8 cellular contexts compared by ENCODE assay signal in genomic region chr13:49936085-49936942, GRCh38. TPM values are rescaled to one million over a fixed set of nuclear protein-coding genes. Genes with fewer than 3 reads are reported as not detected.
DNase-seq lines count a peak whose midpoint lies in the region; ATAC-seq and TF ChIP-seq lines count a peak whose summit lies in the region.

Gene SPRYD7, minus strand, starts transcription at chr13:49936340. Its CDS starts 105 bp downstream, at chr13:49936235.

- no peaks in the 10 kb centered on the region for H3K79me2 ChIP-seq in neural cell (replicated peaks; ENCODE audit: insufficient read depth, low read length)

- peak within 1 kb of the TSS; percentile 82 for H2AFZ ChIP-seq in neural cell (ENCODE audit: low read depth, low read length)

- H4K20me1 ChIP-seq in neural cell (ENCODE audit: insufficient read depth), result no peaks in the 10 kb centered on the region

- peak; percentile 85 for TF ChIP-seq CTCF in foreskin fibroblast (IDR thresholded peaks at IDR 0.05; ENCODE audit: low read depth, low read length)
- TF ChIP-seq CTCF in neural cell (IDR thresholded peaks at IDR 0.05; ENCODE audit: poor library complexity, severe bottlenecking), result peak; percentile 95

- H3K9me2 ChIP-seq in neural cell (ENCODE audit: insufficient read depth, low read length), result no peaks in the 10 kb centered on the region

- H3K4me2 ChIP-seq in neural cell (ENCODE audit: low read length), result peak within 1 kb of the TSS; percentile 69

- H3K4me1 Mint-ChIP-seq in stimulated activated naive CD8-positive, alpha-beta T cell treated with anti-CD3 and anti-CD28 coated beads, Interleukin-15, amount 100 ng/mL, for 72 hours, result peaks cover 29% of the 10 kb centered on the region

- H3K27me3 ChIP-seq in MG63 (no peaks in the 10 kb centered on the region), neural cell (ENCODE audit: insufficient read depth, low read depth, low read length) (no peaks in the 10 kb centered on the region)

- H3K9me3 Mint-ChIP-seq in stimulated activated naive CD8-positive, alpha-beta T cell treated with anti-CD3 and anti-CD28 coated beads, Interleukin-15, amount 100 ng/mL, for 72 hours, result no peaks in the 10 kb centered on the region

- H3K27ac ChIP-seq in neural cell (ENCODE audit: low read length), result peak within 1 kb of the TSS; percentile 69

- peak; percentile 98 for ATAC-seq in stimulated activated naive CD8-positive, alpha-beta T cell treated with anti-CD3 and anti-CD28 coated beads, Interleukin-15, amount 100 ng/mL, for 72 hours

- DNase-seq in GM03348 (ENCODE audit: low spot score) (peak; percentile 99), HCEC 1CT (peak; percentile 98), MG63 (peak; percentile 97), SHP77 (lab: John Stamatoyannopoulos, UW) (peak; percentile 91 to 92), activated gamma-delta T cell (lab: John Stamatoyannopoulos, UW) (peak; percentile 87), foreskin fibroblast (peak; percentile 97 to 99)
- DNase-seq in stimulated activated naive CD8-positive, alpha-beta T cell treated with anti-CD3 and anti-CD28 coated beads, Interleukin-15, amount 100 ng/mL, for 72 hours, result peak; percentile 98 to 99

- H3K9me3 ChIP-seq in MG63 (no peaks in the 10 kb centered on the region), neural cell (ENCODE audit: low read length) (no peaks in the 10 kb centered on the region)

- TF ChIP-seq RAD21 in neural cell (conservative IDR thresholded peaks at IDR 0.05), result peak; percentile 45

- H3K36me3 ChIP-seq in MG63 (peaks cover 9% of the 10 kb centered on the region), neural cell (ENCODE audit: insufficient read depth, low read length) (no peaks in the 10 kb centered on the region)

- no peaks in the 10 kb centered on the region for H3K27me3 Mint-ChIP-seq in stimulated activated naive CD8-positive, alpha-beta T cell treated with anti-CD3 and anti-CD28 coated beads, Interleukin-15, amount 100 ng/mL, for 72 hours

- peak within 1 kb of the TSS; percentile 75 for H3K9ac ChIP-seq in neural cell (ENCODE audit: low read length)

- H3K27ac Mint-ChIP-seq in stimulated activated naive CD8-positive, alpha-beta T cell treated with anti-CD3 and anti-CD28 coated beads, Interleukin-15, amount 100 ng/mL, for 72 hours, result peak within 1 kb of the TSS; percentile 89 to 94

- peak within 1 kb of the TSS; percentile 88 to 90 for H3K4me3 Mint-ChIP-seq in stimulated activated naive CD8-positive, alpha-beta T cell treated with anti-CD3 and anti-CD28 coated beads, Interleukin-15, amount 100 ng/mL, for 72 hours

- no peaks in the 10 kb centered on the region for H3F3A ChIP-seq in neural cell (ENCODE audit: insufficient read depth, low read length, poor library complexity, severe bottlenecking)

- H3K4me3 ChIP-seq in MG63, result peak within 1 kb of the TSS; percentile 99
- H3K4me3 ChIP-seq in foreskin fibroblast (ENCODE audit: low read depth in 1 of 2, low read length in 2 of 2), result peak within 1 kb of the TSS; percentile 73 to 94
- H3K4me3 ChIP-seq in neural cell (ENCODE audit: low read length), result peak within 1 kb of the TSS; percentile 89

- TF ChIP-seq EP300 in neural cell (conservative IDR thresholded peaks at IDR 0.05; ENCODE audit: poor library complexity, severe bottlenecking), result peak; percentile 44

TF ChIP-seq in neural cell, 6 proteins besides CTCF, POLR2A, EP300 and RAD21:
- peak; percentile 55 for TF ChIP-seq SMC3 (conservative IDR thresholded peaks at IDR 0.05; ENCODE audit: poor library complexity)
- peak; percentile 71 for TF ChIP-seq MXI1 (conservative IDR thresholded peaks at IDR 0.05; ENCODE audit: poor library complexity, severe bottlenecking)
- peak; percentile 51 for TF ChIP-seq TAF1 (IDR thresholded peaks at IDR 0.05; ENCODE audit: low read depth)
- peak; percentile 18 for TF ChIP-seq REST (IDR thresholded peaks at IDR 0.05; ENCODE audit: borderline replicate concordance)
- peak; percentile 6 for TF ChIP-seq POLR2AphosphoS5 (IDR thresholded peaks at IDR 0.05)
- no peak for TF ChIP-seq EZH2 (IDR thresholded peaks at IDR 0.05; ENCODE audit: borderline replicate concordance, insufficient read depth, low read length, poor library complexity, severe bottlenecking)

RNA-seq across cellular contexts. Expression of gene SPRYD7, which starts in this region (rescaled TPM):
- total RNA-seq in MG63 (2014; rRNA removed; shearing (Covaris generic); ENCODE audit: low replicate concordance), result 14.8 and 28.1 TPM in 2 replicates
- polyA plus RNA-seq in neural cell, result 13.2 and 15.4 TPM in 2 replicates
- polyA minus RNA-seq in neural cell, result 16.3 and 20.1 TPM in 2 replicates

Comparison
In these comparisons a context has a peak if more than half of its experiments do, and no peak if none do; other contexts are left out.
1. Peak in every context shown above with its lines: DNase-seq, ATAC-seq, H3K4me3 ChIP-seq and H3K27ac ChIP-seq.